23 cellular contexts compared by ENCODE assay signal in genomic region chr12:74071182-74071581, GRCh38.
DNase-seq lines count a peak whose midpoint lies in the region; TF ChIP-seq lines count a peak whose summit lies in the region.
"Had no signal": no experiment of that assay in that cellular context is flagged by ENCODE, and none has a peak within 500 bp of the region (broad histone marks: within the 10 kb centered on the region; RNA-seq: fewer than 3 reads in every experiment).

No MANE protein-coding gene starts in this region.

- H3K9me3 Mint-ChIP-seq in progenitor cell of endocrine pancreas (ENCODE audit: low read depth), result peaks cover 8% of the 10 kb centered on the region

- no peak for TF ChIP-seq CTCF in progenitor cell of endocrine pancreas (IDR thresholded peaks at IDR 0.05; ENCODE audit: unreplicated experiment)

- H3K4me1 Mint-ChIP-seq in progenitor cell of endocrine pancreas (ENCODE audit: low read depth), result no peaks in the 10 kb centered on the region
- H3K4me1 Mint-ChIP-seq: B cell; CD14-positive monocyte; CD4-positive, alpha-beta memory T cell; CD4-positive, CD25-positive, alpha-beta regulatory T cell; CD8-positive, alpha-beta memory T cell had no signal

- DNase-seq in progenitor cell of endocrine pancreas (ENCODE audit: low spot score, unreplicated experiment), result no peak
- no peak for DNase-seq in ACHN
- DNase-seq: 8988T; AML-193; BE2C; C1 segment of cervical spinal cord; Caco-2; Calu3; CD4-positive, alpha-beta memory T cell; CD4-positive, alpha-beta T cell; CD4-positive, CD25-positive, alpha-beta regulatory T cell; CD8-positive, alpha-beta memory T cell; CD8-positive, alpha-beta T cell; COR-L47; DMS 273 treated with DMSO at 0.1 percent for 48 hours; DMS153; DMS53; DMS79; DMS79 treated with DMSO at 0.1 percent for 48 hours; DND-41; EL had no signal

- H3K27ac Mint-ChIP-seq in progenitor cell of endocrine pancreas, result peak overlapping the region; percentile 31
- H3K27ac Mint-ChIP-seq: B cell; CD14-positive monocyte; CD4-positive, alpha-beta T cell; CD4-positive, CD25-positive, alpha-beta regulatory T cell; CD8-positive, alpha-beta memory T cell; CD8-positive, alpha-beta T cell had no signal

- in situ Hi-C loops in ACHN (cut with HindIII; ENCODE audit: low pct_ligation_motif_present, low pct_unique_long_range_greater_than_20kb, low sequenced_read_pairs), result no loop called here

- H3K4me3 Mint-ChIP-seq in progenitor cell of endocrine pancreas (ENCODE audit: low read depth), result no peak overlapping the region
- H3K4me3 Mint-ChIP-seq: B cell; CD14-positive monocyte; CD4-positive, alpha-beta memory T cell; CD4-positive, alpha-beta T cell; CD4-positive, CD25-positive, alpha-beta regulatory T cell; CD8-positive, alpha-beta memory T cell; CD8-positive, alpha-beta T cell had no signal

- no peaks in the 10 kb centered on the region for H3K27me3 Mint-ChIP-seq in progenitor cell of endocrine pancreas
- H3K27me3 Mint-ChIP-seq: B cell; CD4-positive, alpha-beta memory T cell; CD4-positive, alpha-beta T cell; CD4-positive, CD25-positive, alpha-beta regulatory T cell; CD8-positive, alpha-beta memory T cell had no signal

- H3K36me3 Mint-ChIP-seq in progenitor cell of endocrine pancreas (ENCODE audit: insufficient read depth), result no peaks in the 10 kb centered on the region
- H3K36me3 Mint-ChIP-seq: CD14-positive monocyte; CD4-positive, alpha-beta memory T cell; CD4-positive, CD25-positive, alpha-beta regulatory T cell; CD8-positive, alpha-beta memory T cell; CD8-positive, alpha-beta T cell had no signal
